In the genomic region with DNA sequence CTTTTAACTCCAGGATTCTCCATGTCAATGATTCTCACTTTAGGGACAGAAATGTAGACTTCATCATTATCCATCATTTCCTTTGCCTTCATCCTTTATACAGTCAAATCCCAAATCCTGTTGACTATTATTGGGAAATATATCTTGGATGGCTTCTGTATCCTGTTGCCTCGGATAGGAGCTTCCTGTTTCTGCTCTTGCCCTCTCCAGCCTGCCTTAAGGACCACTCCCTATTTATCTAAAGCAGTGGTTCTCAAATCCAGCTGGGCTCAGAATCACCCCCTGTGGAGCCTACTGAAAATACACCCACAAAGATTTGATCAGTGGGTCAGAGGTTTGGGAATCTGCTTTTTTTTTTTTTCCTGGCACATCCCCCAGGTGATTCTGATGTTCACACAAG, we compare ENCODE assay signal across 16 cellular contexts. TPM values are rescaled to one million over a fixed set of nuclear protein-coding genes. Genes with fewer than 3 reads are reported as not detected.
DNase-seq lines count a peak whose midpoint lies in the region; ATAC-seq and TF ChIP-seq lines count a peak whose summit lies in the region.
"Had no signal": no experiment of that assay in that cellular context is flagged by ENCODE, and none has a peak within 500 bp of the region (broad histone marks: within the 10 kb centered on the region; RNA-seq: fewer than 3 reads in every experiment).

No MANE protein-coding gene starts in this region.

- TF ChIP-seq EP300 in upper lobe of left lung (IDR thresholded peaks at IDR 0.05): peak in 1 of 4 donors; percentile 15

- H3K9me3 ChIP-seq in left ventricle myocardium inferior (replicated peaks): no peaks in the 10 kb centered on the region
- H3K9me3 ChIP-seq in right cardiac atrium (ENCODE audit: control insufficient read depth, low read length): no peaks in the 10 kb centered on the region
- H3K9me3 ChIP-seq in upper lobe of left lung: no peaks in the 10 kb centered on the region
- H3K9me3 ChIP-seq: Peyer's patch had no signal

- WGBS in right cardiac atrium: 16% methylated on average over 1 of the region's 1 CpG
- WGBS in upper lobe of left lung, 2 donors: 15 to 24% methylated on average over 1 of the region's 1 CpG

- no peak for ATAC-seq in Right ventricle myocardium superior (ENCODE audit: poor library complexity)
- ATAC-seq in right cardiac atrium: peak; percentile 32 to 68
- no peak for ATAC-seq in upper lobe of left lung (ENCODE audit: low FRiP score in 2 of 2)
- no peak for ATAC-seq in HG03139 (IDR thresholded peaks at IDR 0.05; ENCODE audit: unreplicated experiment)
- ATAC-seq in GM18517 (IDR thresholded peaks at IDR 0.05; ENCODE audit: unreplicated experiment): no peak

- TF ChIP-seq POLR2A in upper lobe of left lung (IDR thresholded peaks at IDR 0.05): no peak

- DNase-seq in left ventricle myocardium inferior: no peak
- no peak for DNase-seq in Right ventricle myocardium superior
- peak; percentile 56 for DNase-seq in NCI-H146 treated with DMSO at 0.1 percent for 48 hours (lab: John Stamatoyannopoulos, UW; ENCODE audit: unreplicated experiment)
- DNase-seq in right cardiac atrium: no peak
- no peak for DNase-seq in upper lobe of left lung
- DNase-seq: AML-193, DMS79 treated with DMSO at 0.1 percent for 48 hours, IMR-90, NCI-H1694, NCI-H2081 treated with DMSO at 0.1 percent for 48 hours, NCI-H526, Peyer's patch, SW 1271 had no signal

- H3K4me3 ChIP-seq in left ventricle myocardium inferior (no peak overlapping the region), right cardiac atrium (ENCODE audit: low read length) (no peak overlapping the region), upper lobe of left lung (no peak overlapping the region)
- H3K4me3 ChIP-seq: Peyer's patch had no signal

- intact Hi-C loops in left ventricle myocardium inferior (cut with micrococcal nuclease) (no loop called here), Right ventricle myocardium superior (cut with DNase I) (no loop called here), right cardiac atrium (cut with DNase I) (no loop called here)

- H3K36me3 ChIP-seq in left ventricle myocardium inferior: peaks cover 9% of the 10 kb centered on the region
- no peaks in the 10 kb centered on the region for H3K36me3 ChIP-seq in upper lobe of left lung
- H3K36me3 ChIP-seq: Peyer's patch had no signal

- H3K4me1 ChIP-seq in left ventricle myocardium inferior (peaks cover 99% of the 10 kb centered on the region), right cardiac atrium (ENCODE audit: control insufficient read depth, insufficient read depth, low read length) (peaks cover 35% of the 10 kb centered on the region), upper lobe of left lung (peaks cover 24 to 45% (median 31%) of the 10 kb centered on the region in 4 donors)
- H3K4me1 ChIP-seq: Peyer's patch had no signal

- TF ChIP-seq CTCF in left ventricle myocardium inferior (IDR thresholded peaks at IDR 0.05; ENCODE audit: borderline replicate concordance) (no peak), upper lobe of left lung (IDR thresholded peaks at IDR 0.05) (no peak)

- H3K27me3 ChIP-seq in left ventricle myocardium inferior (ENCODE audit: low read depth): no peaks in the 10 kb centered on the region
- no peaks in the 10 kb centered on the region for H3K27me3 ChIP-seq in right cardiac atrium (ENCODE audit: control insufficient read depth, insufficient read depth)
- no peaks in the 10 kb centered on the region for H3K27me3 ChIP-seq in upper lobe of left lung
- H3K27me3 ChIP-seq: Peyer's patch had no signal

- H3K27ac ChIP-seq in left ventricle myocardium inferior (replicated peaks): peak overlapping the region; percentile 95
- peak overlapping the region; percentile 56 for H3K27ac ChIP-seq in right cardiac atrium (ENCODE audit: low read length)
- H3K27ac ChIP-seq in upper lobe of left lung: peak overlapping the region in 2 of 4 donors; percentile 48 to 66
- H3K27ac ChIP-seq: C4-2B, Peyer's patch had no signal

RNA-seq across cellular contexts. Expression of a gene that starts 8.5 kb away (rescaled TPM):
- 40.6 TPM for total RNA-seq in left ventricle myocardium inferior
- 42.2 TPM for total RNA-seq in Right ventricle myocardium superior
- total RNA-seq in right cardiac atrium: 10 to 100 TPM; 36.9 to 59.7 (median 42.7) TPM
- polyA plus RNA-seq in right cardiac atrium: 26.2 TPM
- 10 to 100 TPM; 15.1 to 40.8 (median 26.5) TPM for total RNA-seq in upper lobe of left lung

Comparison
In these comparisons a context has a peak if more than half of its experiments do, and no peak if none do; other contexts are left out.
1. ATAC-seq: peak in right cardiac atrium (2 of 2); none in Right ventricle myocardium superior (single experiment), upper lobe of left lung (0 of 2), HG03139 (single experiment) and GM18517 (single experiment).